8 cellular contexts compared by ENCODE assay signal in genomic region chr11:75896843-75897419, GRCh38.
DNase-seq lines count a peak whose midpoint lies in the region; ATAC-seq, FAIRE-seq and TF ChIP-seq lines count a peak whose summit lies in the region.

No MANE protein-coding gene starts in this region.

- peaks cover 21% of the 10 kb centered on the region for H3K36me3 Mint-ChIP-seq in activated T-cell treated with anti-CD3 and anti-CD28 coated beads, Interleukin-2, amount 50 U/mL, for 24 hours (ENCODE audit: low read depth)

- peak; percentile 87 for FAIRE-seq in GM19239 (lab: Jason Lieb, UNC)
- no peak for FAIRE-seq in GM12891 (lab: Jason Lieb, UNC)

- no peak overlapping the region for H3K4me3 ChIP-seq in left lung

- intact Hi-C loops in left lung (cut with DNase I): loop anchor here in 1 of 2 donors (5.0 kb wide), 1 partner anchor 255 kb away; no protein-coding TSS in a partner anchor

- ATAC-seq in left lung (peak; percentile 72), GM21619 (IDR thresholded peaks at IDR 0.05; ENCODE audit: unreplicated experiment) (no peak)

- H3K36me3 ChIP-seq in left lung: no peaks in the 10 kb centered on the region

- H3K4me3 Mint-ChIP-seq in activated T-cell treated with anti-CD3 and anti-CD28 coated beads, Interleukin-2, amount 50 U/mL, for 24 hours: no peak overlapping the region

- TF ChIP-seq POLR2A in GM12891 (IDR thresholded peaks at IDR 0.05; ENCODE audit: low read depth, low read length): no peak

- no peaks in the 10 kb centered on the region for H3K9me3 ChIP-seq in left lung

- peaks cover 0 to 27% of the 10 kb centered on the region in 2 donors for H3K4me1 ChIP-seq in left lung

- DNase-seq in AG09319 (ENCODE audit: extremely low read depth, low read depth) (peak; percentile 24), GM19239 (ENCODE audit: insufficient read length, low spot score) (no peak), NCI-H526 (lab: John Stamatoyannopoulos, UW) (peak; percentile 32 to 64), T47D (ENCODE audit: low read depth in 1 of 2, low spot score in 1 of 2) (peak; percentile 42 to 68), left lung (no peak), GM12891 (ENCODE audit: insufficient read length, low spot score) (no peak)
- DNase-seq in activated T-cell treated with anti-CD3 and anti-CD28 coated beads, Interleukin-2, amount 50 U/mL, for 24 hours: no peak

- TF ChIP-seq CTCF in AG09319 (IDR thresholded peaks at IDR 0.05; ENCODE audit: low read depth, low read length): peak; percentile 52
- TF ChIP-seq CTCF in left lung (IDR thresholded peaks at IDR 0.05): peak; percentile 49 to 65

- H3K9me3 Mint-ChIP-seq in activated T-cell treated with anti-CD3 and anti-CD28 coated beads, Interleukin-2, amount 50 U/mL, for 24 hours: no peaks in the 10 kb centered on the region

- H3K27me3 ChIP-seq in left lung: no peaks in the 10 kb centered on the region

- in situ Hi-C loops in T47D (cut with HindIII; ENCODE audit: low pct_unique_long_range_greater_than_20kb, low sequenced_read_pairs): no loop called here

- no peak overlapping the region for H3K27ac ChIP-seq in left lung

- no peak overlapping the region for H3K27ac Mint-ChIP-seq in activated T-cell treated with anti-CD3 and anti-CD28 coated beads, Interleukin-2, amount 50 U/mL, for 24 hours

- H3K27me3 Mint-ChIP-seq in activated T-cell treated with anti-CD3 and anti-CD28 coated beads, Interleukin-2, amount 50 U/mL, for 24 hours: no peaks in the 10 kb centered on the region

- peaks cover 32% of the 10 kb centered on the region for H3K4me1 Mint-ChIP-seq in activated T-cell treated with anti-CD3 and anti-CD28 coated beads, Interleukin-2, amount 50 U/mL, for 24 hours (ENCODE audit: low read depth)

TF ChIP-seq in GM12891, 5 proteins besides CTCF, POLR2A, EP300 and RAD21:
- TF ChIP-seq PAX5 (IDR thresholded peaks at IDR 0.05; ENCODE audit: insufficient read depth, low read length, severe bottlenecking): no peak
- no peak for TF ChIP-seq POLR2AphosphoS5 (IDR thresholded peaks at IDR 0.05; ENCODE audit: low read depth, low read length)
- TF ChIP-seq SPI1 (IDR thresholded peaks at IDR 0.05; ENCODE audit: low read depth, low read length): no peak
- TF ChIP-seq TAF1 (IDR thresholded peaks at IDR 0.05; ENCODE audit: low read depth, low read length): no peak
- TF ChIP-seq POU2F2 (IDR thresholded peaks at IDR 0.05; ENCODE audit: low read depth, low read length): no peak

Comparison
In these comparisons a context has a peak if more than half of its experiments do, and no peak if none do; other contexts are left out.
1. DNase-seq: peak in AG09319 (single experiment), NCI-H526 (2 of 2) and T47D (2 of 2); none in GM19239 (single experiment), left lung (0 of 2), GM12891 (single experiment) and activated T-cell treated with anti-CD3 and anti-CD28 coated beads, Interleukin-2, amount 50 U/mL, for 24 hours (single experiment).